In genomic region chr9:16203735-16204573, GRCh38 we compare ENCODE assay signal across 23 cellular contexts.
DNase-seq lines count a peak whose midpoint lies in the region; ATAC-seq, FAIRE-seq and TF ChIP-seq lines count a peak whose summit lies in the region.
"Had no signal": no experiment of that assay in that cellular context is flagged by ENCODE, and none has a peak within 500 bp of the region (broad histone marks: within the 10 kb centered on the region; RNA-seq: fewer than 3 reads in every experiment).

No MANE protein-coding gene starts in this region.

- FAIRE-seq in urothelium cell line (lab: Jason Lieb, UNC), result no peak
- FAIRE-seq: G401.6 had no signal

- no peak overlapping the region for H3K4me3 Mint-ChIP-seq in activated T-helper 2 cell treated with anti-CD3 and anti-CD28 coated beads, Interferon-gamma antibody, Interleukin-2, Interleukin-4, amounts not matched to agents 10 μg/mL and 5 μg/mL and 100 μg/mL, durations not matched to agents 14 hours and 24 hours and 36 hours (ENCODE audit: low read depth)
- H3K4me3 Mint-ChIP-seq: activated CD4-positive, alpha-beta memory T cell treated with anti-CD3 and anti-CD28 coated beads, Interleukin-2, amount 10 ng/mL, durations not matched to agents 7 days and 5 days; stimulated activated naive CD8-positive, alpha-beta T cell treated with anti-CD3 and anti-CD28 coated beads, Interleukin-15, amount 100 ng/mL, for 72 hours; T-helper 17 cell had no signal

- no peaks in the 10 kb centered on the region for H3K27me3 Mint-ChIP-seq in activated T-helper 2 cell treated with anti-CD3 and anti-CD28 coated beads, Interferon-gamma antibody, Interleukin-2, Interleukin-4, amounts not matched to agents 10 μg/mL and 5 μg/mL and 100 μg/mL, durations not matched to agents 14 hours and 24 hours and 36 hours (ENCODE audit: low read depth)
- H3K27me3 Mint-ChIP-seq: activated CD4-positive, alpha-beta memory T cell treated with anti-CD3 and anti-CD28 coated beads, Interleukin-2, amount 10 ng/mL, durations not matched to agents 7 days and 5 days; T-helper 17 cell had no signal

- intact Hi-C loops in cardiac septum (cut with DNase I), result no loop called here
- intact Hi-C loops in activated T-helper 2 cell treated with anti-CD3 and anti-CD28 coated beads, Interferon-gamma antibody, Interleukin-2, Interleukin-4, amounts not matched to agents 10 μg/mL and 5 μg/mL and 100 μg/mL, durations not matched to agents 14 hours and 24 hours and 36 hours (cut with micrococcal nuclease), result no loop called here

- peak; percentile 5 for ATAC-seq in omental fat pad (ENCODE audit: low FRiP score)
- ATAC-seq: naive thymus-derived CD8-positive, alpha-beta T cell; stimulated activated naive CD8-positive, alpha-beta T cell treated with anti-CD3 and anti-CD28 coated beads, Interleukin-15, amount 100 ng/mL, for 72 hours; T-helper 17 cell had no signal

- no peak for TF ChIP-seq CTCF in LNCaP clone FGC (IDR thresholded peaks at IDR 0.05; ENCODE audit: control insufficient read depth, extremely low read depth, insufficient read depth)
- TF ChIP-seq CTCF in omental fat pad (IDR thresholded peaks at IDR 0.05), result no peak

- H3K27ac Mint-ChIP-seq in activated T-helper 2 cell treated with anti-CD3 and anti-CD28 coated beads, Interferon-gamma antibody, Interleukin-2, Interleukin-4, amounts not matched to agents 10 μg/mL and 5 μg/mL and 100 μg/mL, durations not matched to agents 14 hours and 24 hours and 36 hours, result no peak overlapping the region
- H3K27ac Mint-ChIP-seq: activated CD4-positive, alpha-beta memory T cell treated with anti-CD3 and anti-CD28 coated beads, Interleukin-2, amount 10 ng/mL, durations not matched to agents 7 days and 5 days; stimulated activated naive CD8-positive, alpha-beta T cell treated with anti-CD3 and anti-CD28 coated beads, Interleukin-15, amount 100 ng/mL, for 72 hours; T-helper 17 cell had no signal

- no peaks in the 10 kb centered on the region for H3K9me3 Mint-ChIP-seq in activated T-helper 2 cell treated with anti-CD3 and anti-CD28 coated beads, Interferon-gamma antibody, Interleukin-2, Interleukin-4, amounts not matched to agents 10 μg/mL and 5 μg/mL and 100 μg/mL, durations not matched to agents 14 hours and 24 hours and 36 hours

- no peaks in the 10 kb centered on the region for H3K4me1 Mint-ChIP-seq in activated T-helper 2 cell treated with anti-CD3 and anti-CD28 coated beads, Interferon-gamma antibody, Interleukin-2, Interleukin-4, amounts not matched to agents 10 μg/mL and 5 μg/mL and 100 μg/mL, durations not matched to agents 14 hours and 24 hours and 36 hours (ENCODE audit: low read depth)
- H3K4me1 Mint-ChIP-seq: activated CD4-positive, alpha-beta memory T cell treated with anti-CD3 and anti-CD28 coated beads, Interleukin-2, amount 10 ng/mL, durations not matched to agents 7 days and 5 days; T-helper 17 cell had no signal

- DNase-seq in A172 (ENCODE audit: low spot score) (peak; percentile 32), LNCaP clone FGC (ENCODE audit: low read depth) (peak; percentile 75), brain pericyte (ENCODE audit: low read depth, low spot score) (peak; percentile 81), omental fat pad (ENCODE audit: low spot score) (no peak), urothelium cell line (ENCODE audit: low spot score) (no peak), cardiac septum (ENCODE audit: low spot score) (no peak)
- DNase-seq in activated CD4-positive, CD25-positive, alpha-beta regulatory T cell treated with anti-CD3 and anti-CD28 coated beads, Interleukin-2, amount 50 U/mL, for 72 hours, result no peak
- no peak for DNase-seq in activated T-helper 2 cell treated with anti-CD3 and anti-CD28 coated beads, Interferon-gamma antibody, Interleukin-2, Interleukin-4, amounts not matched to agents 10 μg/mL and 5 μg/mL and 100 μg/mL, durations not matched to agents 14 hours and 24 hours and 36 hours (ENCODE audit: low spot score)
- DNase-seq: activated CD4-positive, alpha-beta memory T cell treated with anti-CD3 and anti-CD28 coated beads, Interleukin-2, amount 10 ng/mL, durations not matched to agents 7 days and 5 days; activated naive CD4-positive, alpha-beta T cell; amygdala; cerebellar nuclear complex; GOT3; naive thymus-derived CD8-positive, alpha-beta T cell; NCI-H187 treated with DMSO at 0.1 percent for 48 hours; SHP77 treated with DMSO at 0.1 percent for 48 hours; stimulated activated CD4-positive, alpha-beta T cell treated with anti-CD3 and anti-CD28 coated beads, Interleukin-4, amount 100 ng/mL, for 1 hour; stimulated activated naive CD8-positive, alpha-beta T cell treated with anti-CD3 and anti-CD28 coated beads, Interleukin-15, amount 100 ng/mL, for 72 hours; T-helper 17 cell had no signal

- no peak overlapping the region for H3K4me3 ChIP-seq in LNCaP clone FGC (ENCODE audit: low read depth, low read length)
- H3K4me3 ChIP-seq: BLaER1, skin epidermis, upper lobe of left lung had no signal

- H3K36me3 Mint-ChIP-seq in activated T-helper 2 cell treated with anti-CD3 and anti-CD28 coated beads, Interferon-gamma antibody, Interleukin-2, Interleukin-4, amounts not matched to agents 10 μg/mL and 5 μg/mL and 100 μg/mL, durations not matched to agents 14 hours and 24 hours and 36 hours (ENCODE audit: low read depth), result no peaks in the 10 kb centered on the region
- H3K36me3 Mint-ChIP-seq: naive thymus-derived CD8-positive, alpha-beta T cell had no signal

Comparison
In these comparisons a context has a peak if more than half of its experiments do, and no peak if none do; other contexts are left out.
1. DNase-seq: peak in A172 (single experiment), LNCaP clone FGC (single experiment) and brain pericyte (single experiment); none in omental fat pad (single experiment), urothelium cell line (single experiment), cardiac septum (single experiment), activated CD4-positive, CD25-positive, alpha-beta regulatory T cell treated with anti-CD3 and anti-CD28 coated beads, Interleukin-2, amount 50 U/mL, for 72 hours (single experiment) and activated T-helper 2 cell treated with anti-CD3 and anti-CD28 coated beads, Interferon-gamma antibody, Interleukin-2, Interleukin-4, amounts not matched to agents 10 μg/mL and 5 μg/mL and 100 μg/mL, durations not matched to agents 14 hours and 24 hours and 36 hours (single experiment).